19 cellular contexts compared by ENCODE assay signal in genomic region chr13:47564041-47564440, GRCh38.
DNase-seq lines count a peak whose midpoint lies in the region; ATAC-seq and TF ChIP-seq lines count a peak whose summit lies in the region.
"Had no signal": no experiment of that assay in that cellular context is flagged by ENCODE, and none has a peak within 500 bp of the region (broad histone marks: within the 10 kb centered on the region; RNA-seq: fewer than 3 reads in every experiment).

No MANE protein-coding gene starts in this region.

- no peaks in the 10 kb centered on the region for H3K27me3 ChIP-seq in GM23338 (ENCODE audit: insufficient read depth)
- H3K27me3 ChIP-seq in mesendoderm (ENCODE audit: insufficient read depth, low read length, poor library complexity) = no peaks in the 10 kb centered on the region
- H3K27me3 ChIP-seq in naive thymus-derived CD4-positive, alpha-beta T cell (ENCODE audit: control insufficient read depth in 2 of 2, insufficient read depth in 2 of 2, low read length in 2 of 2) = no peaks in the 10 kb centered on the region
- H3K27me3 ChIP-seq: MG63 had no signal

- H3K36me3 Mint-ChIP-seq in GM23338 (ENCODE audit: low read depth) (peaks cover 11% of the 10 kb centered on the region; the same call in 2 of the 3 replicates), immature natural killer cell (no peaks in the 10 kb centered on the region)
- no peaks in the 10 kb centered on the region for H3K36me3 Mint-ChIP-seq in naive thymus-derived CD4-positive, alpha-beta T cell

- no peak overlapping the region for H2BK15ac ChIP-seq in mesendoderm (replicated peaks; ENCODE audit: low read depth)

- DNase-seq in GM23338 (ENCODE audit: low spot score) (peak; percentile 62), M059J (ENCODE audit: low read depth) (peak; percentile 7), ecto neural progenitor cell (ENCODE audit: low spot score) (peak; percentile 54), mesendoderm (peak; percentile 77), immature natural killer cell (no peak), AG20443 (ENCODE audit: low spot score) (no peak)
- DNase-seq in naive thymus-derived CD4-positive, alpha-beta T cell = no peak
- no peak for DNase-seq in activated CD8-positive, alpha-beta memory T cell treated with anti-CD3 and anti-CD28 coated beads, Interleukin-2, amount 50 U/mL, for 4 hours
- DNase-seq: DMS 273 treated with DMSO at 0.1 percent for 48 hours; HCEC 1CT; MG63; NCI-H1092 treated with DMSO at 0.1 percent for 48 hours; NCI-H2227 treated with DMSO at 0.1 percent for 48 hours; NCI-H524 treated with DMSO at 0.1 percent for 48 hours; NK-92 treated with Interleukin-12 subunit alpha and Interleukin-12 subunit beta, amount 100 ng/mL, for 24 hours; OCI-M1; SHP77 treated with DMSO at 0.1 percent for 48 hours had no signal

- H3K36me3 ChIP-seq in GM23338 (ENCODE audit: insufficient read depth) = no peaks in the 10 kb centered on the region
- H3K36me3 ChIP-seq in mesendoderm (ENCODE audit: control insufficient read depth, insufficient read depth, low read length) = no peaks in the 10 kb centered on the region
- no peaks in the 10 kb centered on the region for H3K36me3 ChIP-seq in naive thymus-derived CD4-positive, alpha-beta T cell (ENCODE audit: control insufficient read depth in 2 of 3, insufficient read depth in 3 of 3, low read length in 3 of 3)
- H3K36me3 ChIP-seq: MG63 had no signal

- H2BK120ac ChIP-seq in mesendoderm (ENCODE audit: low read depth, low read length) = no peak overlapping the region

- H4K5ac ChIP-seq in mesendoderm (ENCODE audit: low read length) = no peak overlapping the region

- no peak overlapping the region for H3K4ac ChIP-seq in mesendoderm (ENCODE audit: low read depth, low read length)

- peaks cover 4% of the 10 kb centered on the region; the same call in 1 of the 3 replicates for H3K4me1 Mint-ChIP-seq in GM23338
- no peaks in the 10 kb centered on the region for H3K4me1 Mint-ChIP-seq in immature natural killer cell
- no peaks in the 10 kb centered on the region for H3K4me1 Mint-ChIP-seq in naive thymus-derived CD4-positive, alpha-beta T cell

- no peak overlapping the region for H3K23ac ChIP-seq in mesendoderm (ENCODE audit: low read length)

- no peak for TF ChIP-seq CTCF in GM23338 (conservative IDR thresholded peaks at IDR 0.05; ENCODE audit: low read depth in 2 of 2)

- no peaks in the 10 kb centered on the region for H3K9me2 ChIP-seq in GM23338 (ENCODE audit: insufficient read depth)

- no peak overlapping the region for H3K4me3 ChIP-seq in GM23338
- H3K4me3 ChIP-seq in mesendoderm (ENCODE audit: low read length) = no peak overlapping the region
- no peak overlapping the region for H3K4me3 ChIP-seq in naive thymus-derived CD4-positive, alpha-beta T cell (ENCODE audit: low read length)
- H3K4me3 ChIP-seq: A549, MG63 had no signal

- H3K9me3 ChIP-seq in naive thymus-derived CD4-positive, alpha-beta T cell (ENCODE audit: control insufficient read depth in 2 of 3, low read length in 3 of 3) = no peaks in the 10 kb centered on the region
- H3K9me3 ChIP-seq: A549 had no signal

- H3K4me2 ChIP-seq in GM23338 = no peak overlapping the region
- H3K4me2 ChIP-seq in mesendoderm (ENCODE audit: low read length) = no peak overlapping the region
- H3K4me2 ChIP-seq: A549 had no signal

- H3K4me1 ChIP-seq in GM23338 (ENCODE audit: insufficient read depth) (no peaks in the 10 kb centered on the region), mesendoderm (ENCODE audit: control insufficient read depth, low read depth, low read length) (no peaks in the 10 kb centered on the region)
- no peaks in the 10 kb centered on the region for H3K4me1 ChIP-seq in naive thymus-derived CD4-positive, alpha-beta T cell (ENCODE audit: control insufficient read depth in 2 of 2, insufficient read depth in 2 of 2, low read length in 2 of 2)
- H3K4me1 ChIP-seq: A549 had no signal

- H3K79me1 ChIP-seq in mesendoderm (ENCODE audit: low read length) = no peaks in the 10 kb centered on the region

- H3K27ac Mint-ChIP-seq in GM23338 (no peak overlapping the region), immature natural killer cell (no peak overlapping the region)
- H3K27ac Mint-ChIP-seq in naive thymus-derived CD4-positive, alpha-beta T cell = no peak overlapping the region

- no peak overlapping the region for H3K18ac ChIP-seq in mesendoderm (ENCODE audit: low read length)

- no peaks in the 10 kb centered on the region for H3K27me3 Mint-ChIP-seq in GM23338 (ENCODE audit: insufficient read depth, low read depth, poor library complexity)
- peaks cover 0 to 1% (median 0%) of the 10 kb centered on the region in 3 donors for H3K27me3 Mint-ChIP-seq in immature natural killer cell (ENCODE audit: low read depth in 3 of 3)
- peaks cover 0 to 9% (median 5%) of the 10 kb centered on the region in 5 donors for H3K27me3 Mint-ChIP-seq in naive thymus-derived CD4-positive, alpha-beta T cell

- H3K79me2 ChIP-seq in GM23338 (replicated peaks; ENCODE audit: insufficient read depth) (no peaks in the 10 kb centered on the region), mesendoderm (ENCODE audit: control insufficient read depth, insufficient read depth, low read length) (no peaks in the 10 kb centered on the region)

- WGBS in mesendoderm (ENCODE audit: extremely low coverage, insufficient coverage, low lambda C conversion rate) = no CpG with 5 or more reads among the region's 7 CpGs

- peak overlapping the region; percentile 84; the same call in 1 of the 2 replicates for H2AFZ ChIP-seq in GM23338

- H3K4me3 Mint-ChIP-seq in GM23338 (no peak overlapping the region), immature natural killer cell (no peak overlapping the region)
- no peak overlapping the region for H3K4me3 Mint-ChIP-seq in naive thymus-derived CD4-positive, alpha-beta T cell

- H3K9me3 Mint-ChIP-seq in GM23338 (peaks cover 30% of the 10 kb centered on the region), immature natural killer cell (peaks cover 7 to 26% (median 16%) of the 10 kb centered on the region in 6 donors)
- H3K9me3 Mint-ChIP-seq in naive thymus-derived CD4-positive, alpha-beta T cell = peaks cover 11 to 42% (median 17%) of the 10 kb centered on the region in 11 donors

- intact Hi-C loops in naive thymus-derived CD4-positive, alpha-beta T cell (cut with micrococcal nuclease) = no loop called here

- H2AK5ac ChIP-seq in mesendoderm (ENCODE audit: low read length) = no peak overlapping the region

- no peak overlapping the region for H3K9ac ChIP-seq in mesendoderm (ENCODE audit: low read length)

- H3K27ac ChIP-seq in GM23338 (ENCODE audit: low read depth) = no peak overlapping the region
- H3K27ac ChIP-seq in mesendoderm (ENCODE audit: low read depth, low read length) = no peak overlapping the region
- H3K27ac ChIP-seq in naive thymus-derived CD4-positive, alpha-beta T cell (ENCODE audit: low read depth, low read length) = no peak overlapping the region
- H3K27ac ChIP-seq: A549, C4-2B had no signal

- CTCF ChIA-PET in naive thymus-derived CD4-positive, alpha-beta T cell (lab: Charles Lee) = no interaction called here

- H3F3A ChIP-seq in GM23338 (replicated peaks; ENCODE audit: low read depth) = no peaks in the 10 kb centered on the region

- H2BK5ac ChIP-seq in mesendoderm (ENCODE audit: low read length) = no peak overlapping the region

- POLR2A ChIA-PET in naive thymus-derived CD4-positive, alpha-beta T cell (lab: Charles Lee) = no interaction called here

- no peaks in the 10 kb centered on the region for H4K20me1 ChIP-seq in GM23338 (replicated peaks; ENCODE audit: insufficient read depth)

- H3K56ac ChIP-seq in mesendoderm (ENCODE audit: low read length) = no peak overlapping the region

- peak; percentile 89 for ATAC-seq in GM23338
- ATAC-seq in naive thymus-derived CD4-positive, alpha-beta T cell = no peak
- ATAC-seq: A549 had no signal

- H4K8ac ChIP-seq in mesendoderm (ENCODE audit: low read depth, low read length) = no peak overlapping the region

TF ChIP-seq in GM23338, 12 proteins besides CTCF, POLR2A, EP300 and RAD21 (continues in another document):
- no peak for TF ChIP-seq ZNF331 (CRISPR knock-in tag; IDR thresholded peaks at IDR 0.05; ENCODE audit: low read depth)
- TF ChIP-seq REST (IDR thresholded peaks at IDR 0.05; ENCODE audit: unreplicated experiment) = no peak
- TF ChIP-seq CREB1 (CRISPR knock-in tag; IDR thresholded peaks at IDR 0.05; ENCODE audit: low read depth) = no peak
- TF ChIP-seq NANOG (IDR thresholded peaks at IDR 0.05; ENCODE audit: borderline replicate concordance) = no peak
- TF ChIP-seq EZH2 (IDR thresholded peaks at IDR 0.05; ENCODE audit: low read depth, unreplicated experiment) = no peak
- no peak for TF ChIP-seq JUNB (IDR thresholded peaks at IDR 0.05; ENCODE audit: unreplicated experiment)
- TF ChIP-seq EZH2phosphoT487 (IDR thresholded peaks at IDR 0.05; ENCODE audit: unreplicated experiment) = no peak
- no peak for TF ChIP-seq ZNF114 (CRISPR knock-in tag; IDR thresholded peaks at IDR 0.05)
- TF ChIP-seq STAT1 (IDR thresholded peaks at IDR 0.05; ENCODE audit: unreplicated experiment) = no peak

Comparison
In these comparisons a context has a peak if more than half of its experiments do, and no peak if none do; other contexts are left out.
1. DNase-seq: peak in GM23338 (single experiment), M059J (single experiment), ecto neural progenitor cell (single experiment) and mesendoderm (single experiment); none in immature natural killer cell (0 of 3), naive thymus-derived CD4-positive, alpha-beta T cell (0 of 9), AG20443 (single experiment) and activated CD8-positive, alpha-beta memory T cell treated with anti-CD3 and anti-CD28 coated beads, Interleukin-2, amount 50 U/mL, for 4 hours (single experiment).